In genomic region chr5:54469655-54470054, GRCh38 we compare ENCODE assay signal across 1 cellular context.
TF ChIP-seq lines count a peak whose summit lies in the region.

No MANE protein-coding gene starts in this region.

TF ChIP-seq in H1, 55 proteins besides CTCF, POLR2A, EP300 and RAD21 (continued from another document):
- TF ChIP-seq GTF2F1 (IDR thresholded peaks at IDR 0.05; ENCODE audit: borderline replicate concordance, low read depth, low read length) (no peak), NANOG (IDR thresholded peaks at IDR 0.05; ENCODE audit: insufficient read depth, low read depth, low read length, poor library complexity, severe bottlenecking) (no peak), SUZ12 (IDR thresholded peaks at IDR 0.05; ENCODE audit: low read length) (no peak), KDM1A (IDR thresholded peaks at IDR 0.05; ENCODE audit: borderline replicate concordance, low read length) (no peak), KDM4A (IDR thresholded peaks at IDR 0.05; ENCODE audit: low read depth, low read length, severe bottlenecking) (no peak), BACH1 (IDR thresholded peaks at IDR 0.05; ENCODE audit: low read length) (no peak), RNF2 (IDR thresholded peaks at IDR 0.05; ENCODE audit: borderline replicate concordance, low read depth, low read length, missing control alignments, poor library complexity, severe bottlenecking) (no peak), RFX5 (IDR thresholded peaks at IDR 0.05; ENCODE audit: borderline replicate concordance, low read depth, low read length) (no peak), MAFK (IDR thresholded peaks at IDR 0.05; ENCODE audit: low read depth, low read length) (no peak), CHD1 (IDR thresholded peaks at IDR 0.05; ENCODE audit: low read depth, low read length) (no peak), TBP (IDR thresholded peaks at IDR 0.05; ENCODE audit: low read depth, low read length) (no peak), TAF1 (IDR thresholded peaks at IDR 0.05; ENCODE audit: low read depth, low read length) (no peak), CBX5 (IDR thresholded peaks at IDR 0.05; ENCODE audit: low read depth, low read length) (no peak)
